1 cellular context compared by ENCODE assay signal in genomic region chr19:42313096-42313839, GRCh38.
TF ChIP-seq lines count a peak whose summit lies in the region.

TSS of gene TMEM145 (plus strand) at chr19:42313309. CDS start at chr19:42313377, 68 bp downstream.

TF ChIP-seq in HepG2, 621 proteins besides CTCF, POLR2A, EP300 and RAD21 (continued from another document):
- TF ChIP-seq PRDM10 (CRISPR knock-in tag; IDR thresholded peaks at IDR 0.05; ENCODE audit: low read depth) (0 out of 2 replicates have a peak, but pooled peaks have one; percentile 42), MXD4 (CRISPR knock-in tag; IDR thresholded peaks at IDR 0.05) (0 out of 2 replicates have a peak, but pooled peaks have one; percentile 23), ZNF629 (CRISPR knock-in tag; conservative IDR thresholded peaks at IDR 0.05) (no peak), PRDM15 (CRISPR knock-in tag; IDR thresholded peaks at IDR 0.05) (peak; percentile 95), ZBTB14 (CRISPR knock-in tag; IDR thresholded peaks at IDR 0.05) (peak; percentile 97), NCOR1 (IDR thresholded peaks at IDR 0.05; ENCODE audit: borderline replicate concordance, low read length) (no peak), TMF1 (CRISPR knock-in tag; IDR thresholded peaks at IDR 0.05; ENCODE audit: low read depth) (0 out of 2 replicates have a peak, but pooled peaks have one; percentile 33), SIN3A (IDR thresholded peaks at IDR 0.05; ENCODE audit: borderline replicate concordance, low read depth, low read length) (peak; percentile 37; the same call in 1 of the 2 replicates), GABPB1 (CRISPR knock-in tag; IDR thresholded peaks at IDR 0.05) (peak; percentile 33; the same call in 1 of the 2 replicates), POGK (CRISPR knock-in tag; conservative IDR thresholded peaks at IDR 0.05) (0 out of 2 replicates have a peak, but pooled peaks have one; percentile 18), NR0B2 (CRISPR knock-in tag; IDR thresholded peaks at IDR 0.05) (no peak), PHF20 (CRISPR knock-in tag; IDR thresholded peaks at IDR 0.05) (0 out of 2 replicates have a peak, but pooled peaks have one; percentile 26), SP1 (IDR thresholded peaks at IDR 0.05) (no peak), SP1 (CRISPR knock-in tag; IDR thresholded peaks at IDR 0.05) (0 out of 2 replicates have a peak, but pooled peaks have one; percentile 29), NFIC (IDR thresholded peaks at IDR 0.05; ENCODE audit: low read length) (no peak), ZNF607 (CRISPR knock-in tag; IDR thresholded peaks at IDR 0.05; ENCODE audit: borderline replicate concordance) (0 out of 2 replicates have a peak, but pooled peaks have one; percentile 36), ASH2L (IDR thresholded peaks at IDR 0.05; ENCODE audit: insufficient read length, low read depth, low read length) (peak; percentile 36), ARID2 (CRISPR knock-in tag; IDR thresholded peaks at IDR 0.05; ENCODE audit: borderline replicate concordance) (peak; percentile 77; the same call in 1 of the 2 replicates), YY1 (IDR thresholded peaks at IDR 0.05; ENCODE audit: insufficient read depth, insufficient replicate concordance, low read depth, low read length) (peak; percentile 71), ZSCAN5A (CRISPR knock-in tag; IDR thresholded peaks at IDR 0.05; ENCODE audit: borderline replicate concordance) (0 out of 2 replicates have a peak, but pooled peaks have one; percentile 33), SALL1 (CRISPR knock-in tag; IDR thresholded peaks at IDR 0.05) (peak; percentile 36; the same call in 1 of the 2 replicates), ESRRA (CRISPR knock-in tag; IDR thresholded peaks at IDR 0.05; ENCODE audit: low read depth) (0 out of 2 replicates have a peak, but pooled peaks have one; percentile 30), REST (IDR thresholded peaks at IDR 0.05; ENCODE audit: borderline replicate concordance in 1 of 2, low read depth in 1 of 2, low read length in 2 of 2) (peak; percentile 56 to 91), SP140L (CRISPR knock-in tag; IDR thresholded peaks at IDR 0.05; ENCODE audit: borderline replicate concordance) (no peak), KDM5B (CRISPR knock-in tag; IDR thresholded peaks at IDR 0.05; ENCODE audit: borderline replicate concordance) (0 out of 2 replicates have a peak, but pooled peaks have one; percentile 15), ZNF274 (CRISPR knock-in tag; IDR thresholded peaks at IDR 0.05) (0 out of 2 replicates have a peak, but pooled peaks have one; percentile 18), SAP130 (CRISPR knock-in tag; IDR thresholded peaks at IDR 0.05; ENCODE audit: low read depth) (peak; percentile 50), MIER2 (CRISPR knock-in tag; IDR thresholded peaks at IDR 0.05) (peak; percentile 88), HMGXB4 (CRISPR knock-in tag; IDR thresholded peaks at IDR 0.05; ENCODE audit: borderline replicate concordance in 1 of 2, low read depth in 1 of 2) (peak in 1 of 2 experiments; percentile 50; a peak in 2 of 4 replicates), NONO (IDR thresholded peaks at IDR 0.05) (no peak), NONO (CRISPR knock-in tag; conservative IDR thresholded peaks at IDR 0.05) (peak; percentile 55), HNRNPK (IDR thresholded peaks at IDR 0.05; ENCODE audit: low read depth, low read length, poor library complexity, severe bottlenecking) (peak; percentile 23), NR3C1 (CRISPR knock-in tag; IDR thresholded peaks at IDR 0.05) (no peak), MAX (IDR thresholded peaks at IDR 0.05) (peak; percentile 36; the same call in 1 of the 2 replicates)
